Comparison of ENCODE assay signal across 13 cellular contexts in the genomic region with DNA sequence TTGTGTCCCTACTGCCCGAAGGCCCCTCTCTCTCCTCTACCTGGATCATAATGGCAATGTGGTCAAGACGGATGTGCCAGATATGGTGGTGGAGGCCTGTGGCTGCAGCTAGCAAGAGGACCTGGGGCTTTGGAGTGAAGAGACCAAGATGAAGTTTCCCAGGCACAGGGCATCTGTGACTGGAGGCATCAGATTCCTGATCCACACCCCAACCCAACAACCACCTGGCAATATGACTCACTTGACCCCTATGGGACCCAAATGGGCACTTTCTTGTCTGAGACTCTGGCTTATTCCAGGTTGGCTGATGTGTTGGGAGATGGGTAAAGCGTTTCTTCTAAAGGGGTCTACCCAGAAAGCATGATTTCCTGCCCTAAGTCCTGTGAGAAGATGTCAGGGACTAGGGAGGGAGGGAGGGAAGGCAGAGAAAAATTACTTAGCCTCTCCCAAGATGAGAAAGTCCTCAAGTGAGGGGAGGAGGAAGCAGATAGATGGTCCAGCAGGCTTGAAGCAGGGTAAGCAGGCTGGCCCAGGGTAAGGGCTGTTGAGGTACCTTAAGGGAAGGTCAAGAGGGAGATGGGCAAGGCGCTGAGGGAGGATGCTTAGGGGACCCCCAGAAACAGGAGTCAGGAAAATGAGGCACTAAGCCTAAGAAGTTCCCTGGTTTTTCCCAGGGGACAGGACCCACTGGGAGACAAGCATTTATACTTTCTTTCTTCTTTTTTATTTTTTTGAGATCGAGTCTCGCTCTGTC. TPM values are rescaled to one million over a fixed set of nuclear protein-coding genes. Genes with fewer than 3 reads are reported as not detected.
DNase-seq lines count a peak whose midpoint lies in the region; ATAC-seq and TF ChIP-seq lines count a peak whose summit lies in the region.
"Had no signal": no experiment of that assay in that cellular context is flagged by ENCODE, and none has a peak within 500 bp of the region (broad histone marks: within the 10 kb centered on the region; RNA-seq: fewer than 3 reads in every experiment).

No MANE protein-coding gene starts in this region.

- intact Hi-C loops in A673 (cut with micrococcal nuclease; ENCODE audit: unreplicated experiment) (no loop called here), activated B cell treated with CpG ODN at 0.5 μM for 24 hours (cut with micrococcal nuclease) (loop anchor here (1.0 to 10.0 kb wide), 3 partner anchors 194 to 332 kb away; a partner anchor contains a TSS), head of caudate nucleus (cut with DNase I) (loop anchor here (10.0 kb wide), 1 partner anchor 232 kb away; a partner anchor contains a TSS), aorta (cut with DNase I) (no loop called here)

- H3K4me3 ChIP-seq in A673 (ENCODE audit: low read depth, low read length, poor library complexity, severe bottlenecking) (no peak overlapping the region), mesendoderm (ENCODE audit: low read length) (no peak overlapping the region), aorta (ENCODE audit: low read length in 2 of 2) (no peak overlapping the region)
- H3K4me3 ChIP-seq: cardiac muscle cell had no signal

- no peaks in the 10 kb centered on the region for H3K79me1 ChIP-seq in mesendoderm (ENCODE audit: low read length)

- H4K5ac ChIP-seq in mesendoderm (ENCODE audit: low read length) = no peak overlapping the region

- TF ChIP-seq CTCF in A673 (conservative IDR thresholded peaks at IDR 0.05; ENCODE audit: low read depth, low read length) (no peak), activated B cell treated with CpG ODN at 0.5 μM for 24 hours (IDR thresholded peaks at IDR 0.05) (no peak)

- H3K23ac ChIP-seq in mesendoderm (ENCODE audit: low read length) = no peak overlapping the region

- H3K4me1 ChIP-seq in A673 (ENCODE audit: insufficient read depth, low read length, poor library complexity, severe bottlenecking) (peaks cover 44% of the 10 kb centered on the region), ES-I3 (ENCODE audit: insufficient read depth, low read length) (peaks cover 18% of the 10 kb centered on the region), mesendoderm (ENCODE audit: control insufficient read depth, low read depth, low read length) (peaks cover 12% of the 10 kb centered on the region), aorta (ENCODE audit: control insufficient read depth in 1 of 2, insufficient read depth in 2 of 2, low read length in 2 of 2) (no peaks in the 10 kb centered on the region)

- no peaks in the 10 kb centered on the region for H3K79me2 ChIP-seq in mesendoderm (ENCODE audit: control insufficient read depth, insufficient read depth, low read length)

- H3K9me3 ChIP-seq in A673 (ENCODE audit: low read depth, low read length, poor library complexity, severe bottlenecking) (no peaks in the 10 kb centered on the region), ES-I3 (ENCODE audit: control insufficient read depth, insufficient read depth, low read length) (no peaks in the 10 kb centered on the region), aorta (ENCODE audit: control insufficient read depth, low read length) (no peaks in the 10 kb centered on the region)

- H3K18ac ChIP-seq in mesendoderm (ENCODE audit: low read length) = no peak overlapping the region

- H4K8ac ChIP-seq in mesendoderm (ENCODE audit: low read depth, low read length) = no peak overlapping the region

- peak overlapping the region; percentile 57 for H3K27ac ChIP-seq in A673 (ENCODE audit: low read depth, low read length, poor library complexity, severe bottlenecking)
- H3K27ac ChIP-seq in mesendoderm (ENCODE audit: low read depth, low read length) = no peak overlapping the region
- no peak overlapping the region for H3K27ac ChIP-seq in aorta (ENCODE audit: low read depth in 1 of 2, low read length in 2 of 2)
- H3K27ac ChIP-seq: cardiac muscle cell had no signal

- no peak overlapping the region for H3K4ac ChIP-seq in mesendoderm (ENCODE audit: low read depth, low read length)

- H2BK15ac ChIP-seq in mesendoderm (replicated peaks; ENCODE audit: low read depth) = no peak overlapping the region

- peaks cover 44% of the 10 kb centered on the region for H3K4me1 Mint-ChIP-seq in activated B cell treated with CpG ODN at 0.5 μM for 24 hours

- peak overlapping the region; percentile 8 for H3K4me2 ChIP-seq in mesendoderm (ENCODE audit: low read length)

- WGBS in mesendoderm (ENCODE audit: extremely low coverage, insufficient coverage, low lambda C conversion rate) = no CpG with 5 or more reads among the region's 6 CpGs
- WGBS in aorta, 2 donors = 67 to 77% methylated on average over 6 of the region's 6 CpGs

- no peak overlapping the region for H2BK120ac ChIP-seq in mesendoderm (ENCODE audit: low read depth, low read length)

- no peak overlapping the region for H3K4me3 Mint-ChIP-seq in activated B cell treated with CpG ODN at 0.5 μM for 24 hours

- peaks cover 10% of the 10 kb centered on the region for H3K36me3 Mint-ChIP-seq in activated B cell treated with CpG ODN at 0.5 μM for 24 hours (ENCODE audit: low read depth)
- H3K36me3 Mint-ChIP-seq: activated naive CD4-positive, alpha-beta T cell treated with anti-CD3 and anti-CD28 coated beads, Interleukin-2, amount 50 U/mL, for 24 hours had no signal

- no peaks in the 10 kb centered on the region for H3K27me3 ChIP-seq in A673 (replicated peaks; ENCODE audit: insufficient read depth, low read depth, low read length, poor library complexity)
- H3K27me3 ChIP-seq in mesendoderm (ENCODE audit: insufficient read depth, low read length, poor library complexity) = no peaks in the 10 kb centered on the region
- no peaks in the 10 kb centered on the region for H3K27me3 ChIP-seq in aorta (ENCODE audit: control insufficient read depth in 1 of 2, insufficient read depth in 2 of 2, low read length in 1 of 2)

- H3K9me3 Mint-ChIP-seq in activated B cell treated with CpG ODN at 0.5 μM for 24 hours = no peaks in the 10 kb centered on the region
- H3K9me3 Mint-ChIP-seq: activated naive CD4-positive, alpha-beta T cell treated with anti-CD3 and anti-CD28 coated beads, Interleukin-2, amount 50 U/mL, for 24 hours had no signal

- H2AK5ac ChIP-seq in mesendoderm (ENCODE audit: low read length) = no peak overlapping the region

- DNase-seq in A673 (ENCODE audit: low spot score) (no peak), activated B cell treated with CpG ODN at 0.5 μM for 24 hours (no peak), mesendoderm (no peak), NCI-H345 (lab: John Stamatoyannopoulos, UW) (no peak), head of caudate nucleus (no peak), aorta (no peak)
- DNase-seq: effector CD4-positive, alpha-beta T cell had no signal

- CTCF ChIA-PET in A673 (lab: Charles Lee) (no interaction called here), activated B cell treated with CpG ODN at 0.5 μM for 24 hours (lab: Charles Lee) (interaction anchor here (5.0 to 6.7 kb wide), 3 partner anchors 20 to 195 kb away, joined by 58 to 74 read pairs (median 67); a partner anchor contains a TSS)

- H3K9ac ChIP-seq in ES-I3 (ENCODE audit: low read depth, low read length) (peak overlapping the region; percentile 9; the same call in 1 of the 2 replicates), mesendoderm (ENCODE audit: low read length) (peak overlapping the region; percentile 61)

- no TSS peak for BruUV-seq in A673 (replicated peaks; lab: Mats Ljungman, UMichigan)

- POLR2A ChIA-PET in A673 (lab: Charles Lee; ENCODE audit: low non-redundant PET) = no interaction called here
- POLR2A ChIA-PET in activated B cell treated with CpG ODN at 0.5 μM for 24 hours (lab: Charles Lee) = no interaction called here

- H3K56ac ChIP-seq in mesendoderm (ENCODE audit: low read length) = peak overlapping the region; percentile 79

- H2BK5ac ChIP-seq in mesendoderm (ENCODE audit: low read length) = no peak overlapping the region

- H3K27me3 Mint-ChIP-seq in activated B cell treated with CpG ODN at 0.5 μM for 24 hours = no peaks in the 10 kb centered on the region

- H3K36me3 ChIP-seq in A673 (ENCODE audit: insufficient read depth, low read length, poor library complexity, severe bottlenecking) (no peaks in the 10 kb centered on the region), ES-I3 (ENCODE audit: insufficient read depth, low read length) (no peaks in the 10 kb centered on the region), mesendoderm (ENCODE audit: control insufficient read depth, insufficient read depth, low read length) (no peaks in the 10 kb centered on the region), aorta (ENCODE audit: control insufficient read depth in 1 of 2, insufficient read depth in 2 of 2, low read length in 1 of 2) (no peaks in the 10 kb centered on the region)
- H3K36me3 ChIP-seq: cardiac muscle cell had no signal

- ATAC-seq in activated B cell treated with CpG ODN at 0.5 μM for 24 hours (ENCODE audit: low read depth) = no peak
- no peak for ATAC-seq in HG02588 (IDR thresholded peaks at IDR 0.05; ENCODE audit: unreplicated experiment)
- no peak for ATAC-seq in aorta (ENCODE audit: low FRiP score)

- H3K27ac Mint-ChIP-seq in activated B cell treated with CpG ODN at 0.5 μM for 24 hours = peak overlapping the region; percentile 41

RNA-seq across cellular contexts. Expression of a gene that starts 1.8 kb away (rescaled TPM):
- total RNA-seq in A673 (2021) (0.62 and 0.94 TPM in 2 replicates), activated B cell treated with CpG ODN at 0.5 μM for 24 hours (0.07 and 0.29 TPM in 2 replicates), aorta (not detected)
- 10.2 TPM for polyA plus RNA-seq in mesendoderm (2013, experiment 1 of 2)
- polyA plus RNA-seq in mesendoderm (2013, experiment 2 of 2) = 10.8 TPM
- not detected for polyA plus RNA-seq in aorta
- total RNA-seq: left colon; T-helper 1 cell treated with Interleukin-12 subunit alpha and Interleukin-12 subunit beta and Interleukin-4 antibody, amounts not matched to agents 30 ng/mL and 1 ng/mL, for 36 hours had no signal

RNA-seq across cellular contexts. Expression of a gene that starts 2.7 kb away (rescaled TPM):
- 22.4 and 22.6 TPM in 2 replicates for total RNA-seq in A673 (2021)
- total RNA-seq in activated B cell treated with CpG ODN at 0.5 μM for 24 hours = 0.51 and 1.3 TPM in 2 replicates
- polyA plus RNA-seq in mesendoderm (2013, experiment 1 of 2) = 5.8 TPM
- 7.3 TPM for polyA plus RNA-seq in mesendoderm (2013, experiment 2 of 2)
- 10 to 100 TPM in 1 of 2 donors, 1 to 10 TPM in 1; 2.4 to 15.5 TPM for total RNA-seq in aorta
- polyA plus RNA-seq in aorta = 1 to 10 TPM in 1 of 2 donors, under 1 TPM in 1; 0.25 to 2.1 TPM

RNA-seq across cellular contexts. Expression of a gene that starts 22.3 kb away (rescaled TPM):
- total RNA-seq in A673 (2021) (not detected in 2 replicates), activated B cell treated with CpG ODN at 0.5 μM for 24 hours (0.10 TPM in 1 of 2 replicates, not detected in the other), aorta (not detected)
- 0.04 TPM for polyA plus RNA-seq in mesendoderm (2013, experiment 1 of 2)
- 0.06 TPM for polyA plus RNA-seq in mesendoderm (2013, experiment 2 of 2)
- polyA plus RNA-seq in aorta = not detected
- total RNA-seq: left colon; T-helper 1 cell treated with Interleukin-12 subunit alpha and Interleukin-12 subunit beta and Interleukin-4 antibody, amounts not matched to agents 30 ng/mL and 1 ng/mL, for 36 hours had no signal
- polyA plus RNA-seq: cardiac muscle cell had no signal

RNA-seq across cellular contexts. Expression of a gene that starts 22.8 kb away (rescaled TPM):
- 0.52 and 0.87 TPM in 2 replicates for total RNA-seq in A673 (2021)
- total RNA-seq in activated B cell treated with CpG ODN at 0.5 μM for 24 hours = 98.8 and 104 TPM in 2 replicates
- polyA plus RNA-seq in mesendoderm (2013, experiment 1 of 2) = 2.5 TPM
- polyA plus RNA-seq in mesendoderm (2013, experiment 2 of 2) = 3.9 TPM
- total RNA-seq in aorta = 10 to 100 TPM; 16.2 to 38.8 TPM
- 10 to 100 TPM in 1 of 2 donors, 1 to 10 TPM in 1; 5.5 to 21.2 TPM for polyA plus RNA-seq in aorta
- polyA plus RNA-seq: cardiac muscle cell had no signal

RNA-seq across cellular contexts. Expression of a gene that starts 26.1 kb away (rescaled TPM):
- total RNA-seq in A673 (2021) (64.0 and 76.2 TPM in 2 replicates), activated B cell treated with CpG ODN at 0.5 μM for 24 hours (74.2 and 75.6 TPM in 2 replicates), aorta (10 to 100 TPM; 55.8 to 75.4 TPM)
- polyA plus RNA-seq in mesendoderm (2013, experiment 1 of 2) = 14.4 TPM
- polyA plus RNA-seq in mesendoderm (2013, experiment 2 of 2) = 14.6 TPM
- 10 to 100 TPM; 11.3 to 22.7 TPM for polyA plus RNA-seq in aorta

Comparison
In these comparisons a context has a peak if more than half of its experiments do, and no peak if none do; other contexts are left out.
1. intact Hi-C loops: an anchor here in activated B cell treated with CpG ODN at 0.5 μM for 24 hours (1.0 to 10.0 kb wide) and head of caudate nucleus (10.0 kb wide); none called in A673 and aorta.